Comparison of ENCODE assay signal across 12 cellular contexts in the genomic region with DNA sequence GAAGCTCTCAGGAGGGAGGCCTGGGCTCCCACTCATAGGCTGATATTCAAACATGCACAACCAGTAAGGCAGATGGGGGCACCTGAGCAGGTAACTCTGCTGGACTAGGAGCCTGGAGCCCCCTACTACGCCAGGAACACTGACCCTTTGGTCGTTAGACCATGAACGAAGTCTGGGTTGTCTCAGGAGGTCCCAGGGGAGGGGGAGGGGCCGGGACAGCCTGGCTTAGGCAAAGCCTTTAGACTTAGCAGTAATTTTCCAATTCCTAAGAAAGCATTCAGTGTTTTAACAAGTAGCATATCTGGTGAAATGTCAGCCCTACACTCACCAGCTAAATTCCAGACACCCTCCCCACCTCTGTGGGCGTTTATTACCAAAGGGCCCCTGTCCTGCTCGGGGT.
A peak's percentile ranks its signal among the peaks of the same experiment; 100 is the strongest.
DNase-seq lines count a peak whose midpoint lies in the region; ATAC-seq, FAIRE-seq and TF ChIP-seq lines count a peak whose summit lies in the region.
"Had no signal": no experiment of that assay in that cellular context is flagged by ENCODE, and none has a peak within 500 bp of the region (broad histone marks: within the 10 kb centered on the region; RNA-seq: fewer than 3 reads in every experiment).

No MANE protein-coding gene starts in this region.

- no peak overlapping the region for H4K8ac ChIP-seq in neuronal stem cell (ENCODE audit: low read depth, low read length)

- H3K23ac ChIP-seq in neuronal stem cell (ENCODE audit: low read depth, low read length, poor library complexity): no peak overlapping the region

- H3K79me1 ChIP-seq in neuronal stem cell (ENCODE audit: low read depth, low read length): no peaks in the 10 kb centered on the region

- H2AK5ac ChIP-seq in neuronal stem cell (ENCODE audit: low read depth, low read length): no peak overlapping the region

- H3K27ac ChIP-seq in BLaER1 (0 out of 2 replicates have a peak overlapping the region, but pooled peaks have one; percentile 2), neuronal stem cell (replicated peaks; ENCODE audit: low read length) (no peak overlapping the region)
- H3K27ac ChIP-seq: A549, HL-60 had no signal

- H3K36me3 ChIP-seq in BLaER1: no peaks in the 10 kb centered on the region
- no peaks in the 10 kb centered on the region for H3K36me3 ChIP-seq in neuronal stem cell (replicated peaks in 1 of 2; ENCODE audit: control insufficient read depth in 2 of 2, insufficient read depth in 2 of 2, low read length in 2 of 2)

- H3K9me3 ChIP-seq in BLaER1: no peaks in the 10 kb centered on the region
- no peaks in the 10 kb centered on the region for H3K9me3 ChIP-seq in neuronal stem cell (replicated peaks in 1 of 2; ENCODE audit: control insufficient read depth in 2 of 2, insufficient read depth in 1 of 2, low read depth in 1 of 2, low read length in 2 of 2)

- TF ChIP-seq CTCF in NB4 (IDR thresholded peaks at IDR 0.05; ENCODE audit: low read depth, low read length): no peak

- peak; percentile 41 for ATAC-seq in left ventricle myocardium superior
- ATAC-seq in HG02642 (IDR thresholded peaks at IDR 0.05; ENCODE audit: poor library complexity, unreplicated experiment): no peak
- ATAC-seq: A549, HCT116 had no signal

- no peak for FAIRE-seq in RCC 7860 (lab: Jason Lieb, UNC)
- FAIRE-seq: A549, H54 had no signal

- DNase-seq in NB4 (ENCODE audit: low read depth): peak; percentile 5
- peak; percentile 50 for DNase-seq in left ventricle myocardium superior
- no peak for DNase-seq in neuronal stem cell (ENCODE audit: low spot score)
- no peak for DNase-seq in RCC 7860 (ENCODE audit: low spot score)
- DNase-seq: CD4-positive, CD25-positive, alpha-beta regulatory T cell; DMS53 had no signal

- no peak overlapping the region for H3K9ac ChIP-seq in BLaER1
- peak overlapping the region; percentile 9 for H3K9ac ChIP-seq in neuronal stem cell (ENCODE audit: low read depth, low read length, poor library complexity)

- no peak overlapping the region for H2BK120ac ChIP-seq in neuronal stem cell (ENCODE audit: low read depth, low read length)

- no peaks in the 10 kb centered on the region for H4K20me1 ChIP-seq in BLaER1

- H3K27me3 ChIP-seq in BLaER1: no peaks in the 10 kb centered on the region
- no peaks in the 10 kb centered on the region for H3K27me3 ChIP-seq in neuronal stem cell (ENCODE audit: control insufficient read depth in 3 of 3, insufficient read depth in 3 of 3, low read depth in 1 of 3, low read length in 3 of 3)

- no peak overlapping the region for H2BK5ac ChIP-seq in neuronal stem cell (ENCODE audit: low read length)

- H2BK15ac ChIP-seq in neuronal stem cell (ENCODE audit: low read length): no peak overlapping the region

- peak overlapping the region; percentile 49 for H3K4me2 ChIP-seq in BLaER1
- H3K4me2 ChIP-seq in neuronal stem cell (ENCODE audit: insufficient read depth, low read length, poor library complexity, severe bottlenecking): no peak overlapping the region
- H3K4me2 ChIP-seq: A549 had no signal

- H3K4me3 ChIP-seq in BLaER1 (no peak overlapping the region), NB4 (ENCODE audit: low read depth, low read length) (no peak overlapping the region), neuronal stem cell (ENCODE audit: low read length in 2 of 2) (no peak overlapping the region)
- H3K4me3 ChIP-seq: A549 had no signal

- H2AFZ ChIP-seq in neuronal stem cell (ENCODE audit: low read length): no peak overlapping the region

- no peak overlapping the region for H3K4ac ChIP-seq in neuronal stem cell (ENCODE audit: low read length)

- no peak overlapping the region for H3K14ac ChIP-seq in neuronal stem cell (ENCODE audit: low read length)

- intact Hi-C loops in left ventricle myocardium superior (cut with micrococcal nuclease): no loop called here

- no CpG with 5 or more reads among the region's 6 CpGs for WGBS in neuronal stem cell (ENCODE audit: extremely low coverage in 2 of 2, insufficient read length in 2 of 2, insufficient replicate concordance in 1 of 2), 2 donors

- TF ChIP-seq POLR2A in NB4 (IDR thresholded peaks at IDR 0.05; ENCODE audit: extremely low read depth, insufficient read length): no peak

- peaks cover 10% of the 10 kb centered on the region for H3K4me1 ChIP-seq in BLaER1
- peaks cover 0 to 19% of the 10 kb centered on the region in 2 donors for H3K4me1 ChIP-seq in neuronal stem cell (ENCODE audit: control insufficient read depth in 2 of 2, insufficient read depth in 1 of 2, low read depth in 1 of 2, low read length in 2 of 2)
- H3K4me1 ChIP-seq: A549 had no signal

- no peak overlapping the region for H4K91ac ChIP-seq in neuronal stem cell (ENCODE audit: low read depth, low read length, poor library complexity)

- no peak overlapping the region for H2BK12ac ChIP-seq in neuronal stem cell (ENCODE audit: low read length)

- peak overlapping the region; percentile 25 for H3K18ac ChIP-seq in neuronal stem cell (ENCODE audit: low read length)

Comparison
In these comparisons a context has a peak if more than half of its experiments do, and no peak if none do; other contexts are left out.
1. DNase-seq: peak in NB4 (single experiment) and left ventricle myocardium superior (single experiment); none in neuronal stem cell (single experiment) and RCC 7860 (single experiment).